ENCODE assay signal across 21 cellular contexts in genomic region chr19:22607653-22608430, GRCh38. TPM values are rescaled to one million over a fixed set of nuclear protein-coding genes. Genes with fewer than 3 reads are reported as not detected.
"Had no signal": no experiment of that assay in that cellular context is flagged by ENCODE, and none has a peak within 500 bp of the region (broad histone marks: within the 10 kb centered on the region; RNA-seq: fewer than 3 reads in every experiment).

No MANE protein-coding gene starts in this region.

- H3K4me1 ChIP-seq: heart left ventricle, left ventricle myocardium inferior, parathyroid adenoma, stomach, tibial artery, uterus had no signal

- H3K4me3 ChIP-seq: heart left ventricle, left ventricle myocardium inferior, lung, skin epidermis, stomach, thoracic aorta, tibial artery, uterus had no signal

- H3K9me3 ChIP-seq: left ventricle myocardium inferior, thoracic aorta, tibial artery, uterus had no signal

- H2AFZ ChIP-seq: parathyroid adenoma had no signal

- H3K9ac ChIP-seq: parathyroid adenoma had no signal

- H3K27ac ChIP-seq: heart left ventricle, left ventricle myocardium inferior, parathyroid adenoma, skin epidermis, stomach, thoracic aorta, tibial artery, uterus had no signal

- H3K36me3 ChIP-seq: heart left ventricle, left ventricle myocardium inferior, stomach, thoracic aorta, tibial artery, uterus had no signal

- DNase-seq: islet precursor cell; left ventricle myocardium inferior; naive thymus-derived CD8-positive, alpha-beta T cell; nucleus accumbens; right cardiac atrium; stimulated activated CD4-positive, alpha-beta T cell treated with anti-CD3 and anti-CD28 coated beads, Interleukin-12 subunit alpha, Interleukin-12 subunit beta, amount 100 ng/mL, for 4 hours; stimulated activated CD4-positive, alpha-beta T cell treated with anti-CD3 and anti-CD28 coated beads, Interleukin-15, amount 100 ng/mL, for 24 hours; stimulated activated CD4-positive, alpha-beta T cell treated with anti-CD3 and anti-CD28 coated beads, Interleukin-2, amount 100 ng/mL, for 24 hours; stimulated activated CD4-positive, alpha-beta T cell treated with anti-CD3 and anti-CD28 coated beads, Interleukin-4, amount 100 ng/mL, for 1 hour; stimulated activated naive B cell treated with anti-CD40 and anti-IgM and Interleukin-4, amounts not matched to agents 10 μg/mL and 1 μg/mL and 100 μg/mL, for 72 hours; stimulated activated naive CD8-positive, alpha-beta T cell treated with anti-CD3 and anti-CD28 coated beads, Interleukin-15, Interleukin-2, amounts not matched to agents 100 U/mL and 50 U/mL, for 24 hours; stomach; uterus had no signal

- H3K27me3 ChIP-seq: tibial artery, uterus had no signal

RNA-seq across cellular contexts. Expression of gene ZNF492, which starts 26.3 kb away (rescaled TPM):
- total RNA-seq: neural crest cell, progenitor cell of endocrine pancreas, thoracic aorta had no signal
